Comparison of ENCODE assay signal across 7 cellular contexts in genomic region chr4:71081192-71081591, GRCh38.
"Had no signal": no experiment of that assay in that cellular context is flagged by ENCODE, and none has a peak within 500 bp of the region (broad histone marks: within the 10 kb centered on the region; RNA-seq: fewer than 3 reads in every experiment).

No MANE protein-coding gene starts in this region.

- H3K27ac Mint-ChIP-seq: H9 had no signal

- ATAC-seq: HepG2, K562 had no signal

- H3K4me3 Mint-ChIP-seq: H9 had no signal

- H3K9me3 Mint-ChIP-seq: H9 had no signal

- H3K9ac ChIP-seq: GM23248 had no signal

- H3K4me1 Mint-ChIP-seq: H9 had no signal

- H3K27ac ChIP-seq: GM23248, HL-60 had no signal

- H2AFZ ChIP-seq: GM23248 had no signal

- DNase-seq: GM23248, H9, HCEC 1CT, KG1 had no signal

- H3K4me3 ChIP-seq: GM23248, K562 had no signal
